ENCODE assay signal across 12 cellular contexts in the genomic region with DNA sequence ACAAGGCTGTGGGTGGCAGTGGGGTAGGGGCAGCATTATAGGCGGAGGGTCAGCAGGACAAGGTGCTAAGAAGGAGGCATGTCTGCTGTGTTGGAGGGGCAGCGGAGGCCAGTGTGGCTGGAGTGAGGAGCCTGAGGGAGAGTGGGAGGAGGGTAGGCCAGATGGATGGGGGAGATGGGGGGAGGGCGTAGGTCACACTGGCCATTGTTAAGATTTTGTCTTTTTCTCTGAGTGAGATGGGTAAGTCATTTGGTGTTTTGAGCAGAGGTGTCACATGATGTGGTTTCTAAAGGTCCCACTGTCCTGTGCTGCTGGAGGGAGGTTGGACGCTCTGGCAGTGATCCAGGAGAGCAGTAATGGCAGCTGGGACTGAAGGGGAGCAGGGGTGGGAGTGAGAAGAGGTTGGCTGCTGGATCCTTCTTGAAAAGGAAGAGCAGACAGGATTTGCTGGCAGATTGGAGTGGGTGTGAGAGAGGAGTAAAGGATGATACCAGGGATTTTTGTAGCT. TPM values are rescaled to one million over a fixed set of nuclear protein-coding genes. Genes with fewer than 3 reads are reported as not detected.
DNase-seq lines count a peak whose midpoint lies in the region; ATAC-seq and TF ChIP-seq lines count a peak whose summit lies in the region.
"Had no signal": no experiment of that assay in that cellular context is flagged by ENCODE, and none has a peak within 500 bp of the region (broad histone marks: within the 10 kb centered on the region; RNA-seq: fewer than 3 reads in every experiment).

No MANE protein-coding gene starts in this region.

- H3K18ac ChIP-seq in trophoblast cell (ENCODE audit: low read length): no peak overlapping the region

- in situ Hi-C loops in transverse colon (cut with MboI; ENCODE audit: low pct_ligation_motif_present in 1 of 4, low pct_unique_long_range_greater_than_20kb in 1 of 4, low sequenced_read_pairs in 3 of 4): no loop called here

- H3K79me2 ChIP-seq in trophoblast cell (ENCODE audit: control insufficient read depth, insufficient read depth, low read length, poor library complexity): peaks cover 36% of the 10 kb centered on the region

- H3K36me3 ChIP-seq in trophoblast cell (ENCODE audit: control insufficient read depth in 1 of 2, insufficient read depth in 2 of 2, low read length in 2 of 2) (peaks cover 8 to 11% of the 10 kb centered on the region in 2 experiments), transverse colon (no peaks in the 10 kb centered on the region)
- H3K36me3 ChIP-seq: breast epithelium had no signal

- H2AK5ac ChIP-seq in trophoblast cell (ENCODE audit: low read length): no peak overlapping the region

- DNase-seq in NCI-H82 (lab: John Stamatoyannopoulos, UW) (peak; percentile 10), NCI-H82 treated with DMSO at 0.1 percent for 48 hours (lab: John Stamatoyannopoulos, UW; ENCODE audit: unreplicated experiment) (no peak), NCI-H345 treated with DMSO at 0.1 percent for 48 hours (lab: John Stamatoyannopoulos, UW; ENCODE audit: unreplicated experiment) (peak; percentile 11), trophoblast cell (no peak), HT-29 (ENCODE audit: low spot score) (no peak), transverse colon (no peak)
- DNase-seq: activated CD4-positive, CD25-positive, alpha-beta regulatory T cell treated with anti-CD3 and anti-CD28 coated beads, Interleukin-2, amount 50 U/mL, for 72 hours; stimulated activated CD4-positive, alpha-beta T cell treated with anti-CD3 and anti-CD28 coated beads, Interleukin-2, amount 100 ng/mL, for 24 hours; tibial artery had no signal

- no peak overlapping the region for H3K14ac ChIP-seq in trophoblast cell (ENCODE audit: low read length)

- peak overlapping the region; percentile 42 for H3K27ac ChIP-seq in cingulate gyrus (ENCODE audit: low read depth, low read length)
- no peak overlapping the region for H3K27ac ChIP-seq in trophoblast cell (ENCODE audit: low read depth, low read length)
- no peak overlapping the region for H3K27ac ChIP-seq in transverse colon
- H3K27ac ChIP-seq: breast epithelium, tibial artery had no signal

- no peaks in the 10 kb centered on the region for H3K79me1 ChIP-seq in trophoblast cell (ENCODE audit: low read length)

- H3K4ac ChIP-seq in trophoblast cell (ENCODE audit: low read depth, low read length): peak overlapping the region; percentile 32

- TF ChIP-seq POLR2A in transverse colon (IDR thresholded peaks at IDR 0.05): no peak

- no peak for TF ChIP-seq EP300 in transverse colon (IDR thresholded peaks at IDR 0.05; ENCODE audit: low read depth)

- no CpG with 5 or more reads among the region's 4 CpGs for WGBS in trophoblast cell (ENCODE audit: extremely low coverage, insufficient coverage, insufficient read length)
- 93 to 94% methylated on average over 4 of the region's 4 CpGs for WGBS in transverse colon (ENCODE audit: low coverage in 1 of 2), 2 donors

- H3K27me3 ChIP-seq in trophoblast cell (ENCODE audit: insufficient read depth, low read length) (no peaks in the 10 kb centered on the region), transverse colon (no peaks in the 10 kb centered on the region)
- H3K27me3 ChIP-seq: breast epithelium, tibial artery had no signal

- no peak overlapping the region for H3K9ac ChIP-seq in trophoblast cell (ENCODE audit: low read length)

- H3K4me1 ChIP-seq in trophoblast cell (ENCODE audit: control insufficient read depth in 1 of 2, insufficient read depth in 2 of 2, low read length in 2 of 2) (peaks cover 8 to 10% of the 10 kb centered on the region in 2 experiments), transverse colon (peaks cover 41 to 84% (median 78%) of the 10 kb centered on the region in 4 donors)

- no peak overlapping the region for H2BK12ac ChIP-seq in trophoblast cell (ENCODE audit: low read length)

- no peak overlapping the region for H2BK120ac ChIP-seq in trophoblast cell (ENCODE audit: insufficient read depth, low read length, poor library complexity)

- no peaks in the 10 kb centered on the region for H3K9me3 ChIP-seq in trophoblast cell (ENCODE audit: insufficient read depth, low read depth, low read length)
- no peaks in the 10 kb centered on the region for H3K9me3 ChIP-seq in transverse colon
- H3K9me3 ChIP-seq: breast epithelium, tibial artery had no signal

- no peak overlapping the region for H3K23ac ChIP-seq in trophoblast cell (ENCODE audit: low read length)

- H3K4me3 ChIP-seq in trophoblast cell (ENCODE audit: low read depth, low read length): no peak overlapping the region
- H3K4me3 ChIP-seq in transverse colon: no peak overlapping the region
- H3K4me3 ChIP-seq: tibial artery had no signal

- TF ChIP-seq CTCF in transverse colon (IDR thresholded peaks at IDR 0.05): no peak

- no peak overlapping the region for H4K12ac ChIP-seq in trophoblast cell (ENCODE audit: low read depth, low read length)

- H3K4me2 ChIP-seq in trophoblast cell (ENCODE audit: low read length): no peak overlapping the region

- H4K8ac ChIP-seq in trophoblast cell (ENCODE audit: low read depth, low read length): no peak overlapping the region

- no peak for ATAC-seq in HG03097 (IDR thresholded peaks at IDR 0.05; ENCODE audit: low FRiP score, unreplicated experiment)

- no peak overlapping the region for H4K91ac ChIP-seq in trophoblast cell (ENCODE audit: low read depth, low read length)

- no peak overlapping the region for H2AFZ ChIP-seq in trophoblast cell (ENCODE audit: insufficient read depth, low read length, poor library complexity)

- no peak overlapping the region for H2BK5ac ChIP-seq in trophoblast cell (ENCODE audit: low read depth, low read length, poor library complexity)

- intact Hi-C loops in transverse colon (cut with DNase I; ENCODE audit: low total_unique reads): no loop called here

RNA-seq across cellular contexts. Expression of gene PPP6R3, which starts 9.8 kb away (rescaled TPM):
- polyA plus RNA-seq in trophoblast cell (2013): 62.5 and 63.2 TPM in 2 replicates
- 198 and 215 TPM in 2 replicates for total RNA-seq in HT-29 (2014; rRNA removed; shearing (Covaris generic))
- 100 to 1,000 TPM in 3 of 4 donors, 10 to 100 TPM in 1; 89.8 to 158 (median 117) TPM for total RNA-seq in transverse colon

Comparison
In these comparisons a context has a peak if more than half of its experiments do, and no peak if none do; other contexts are left out.
1. DNase-seq: peak in NCI-H82 (single experiment) and NCI-H345 treated with DMSO at 0.1 percent for 48 hours (single experiment); none in NCI-H82 treated with DMSO at 0.1 percent for 48 hours (single experiment), trophoblast cell (0 of 2), HT-29 (single experiment) and transverse colon (single experiment).